Comparison of ENCODE assay signal across 1 cellular context in the genomic region with DNA sequence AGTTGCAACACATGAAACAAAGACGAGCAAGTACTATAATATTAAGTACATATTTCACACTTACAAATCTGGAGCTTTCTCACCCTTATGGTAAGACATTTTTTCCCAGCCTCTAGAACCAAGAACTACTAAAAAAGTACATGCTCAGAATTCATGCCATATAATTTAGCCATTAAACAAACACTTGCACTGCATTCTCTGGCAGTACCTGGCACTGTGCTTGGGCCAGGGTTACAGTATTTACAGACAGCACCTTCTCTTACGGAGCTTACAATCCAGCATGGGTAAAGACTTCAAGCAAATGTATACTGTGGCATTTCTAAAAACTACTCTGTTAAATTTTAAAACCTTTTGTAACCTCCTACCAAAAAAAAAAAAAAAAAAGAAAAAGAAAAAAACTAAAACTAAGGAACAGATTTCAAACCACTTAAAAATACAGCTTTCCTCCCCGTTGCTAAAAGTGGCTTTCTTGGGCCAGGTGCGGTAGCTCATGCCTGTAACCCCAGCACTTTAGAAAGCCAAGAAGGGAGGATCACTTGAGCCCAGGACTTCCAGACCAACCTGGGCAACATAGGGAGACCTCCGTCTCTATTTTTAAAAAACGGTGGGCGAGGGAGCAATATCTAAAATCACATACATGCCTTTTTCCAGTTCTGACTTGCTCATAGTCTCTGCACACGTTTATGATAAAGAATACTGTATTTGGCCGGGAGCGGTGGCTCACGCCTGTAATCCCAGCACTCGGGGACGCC.
TF ChIP-seq lines count a peak whose summit lies in the region.

No MANE protein-coding gene starts in this region.

TF ChIP-seq in GM23338, 12 proteins besides CTCF, POLR2A, EP300 and RAD21 (continued from another document):
- TF ChIP-seq, protein P1, sequence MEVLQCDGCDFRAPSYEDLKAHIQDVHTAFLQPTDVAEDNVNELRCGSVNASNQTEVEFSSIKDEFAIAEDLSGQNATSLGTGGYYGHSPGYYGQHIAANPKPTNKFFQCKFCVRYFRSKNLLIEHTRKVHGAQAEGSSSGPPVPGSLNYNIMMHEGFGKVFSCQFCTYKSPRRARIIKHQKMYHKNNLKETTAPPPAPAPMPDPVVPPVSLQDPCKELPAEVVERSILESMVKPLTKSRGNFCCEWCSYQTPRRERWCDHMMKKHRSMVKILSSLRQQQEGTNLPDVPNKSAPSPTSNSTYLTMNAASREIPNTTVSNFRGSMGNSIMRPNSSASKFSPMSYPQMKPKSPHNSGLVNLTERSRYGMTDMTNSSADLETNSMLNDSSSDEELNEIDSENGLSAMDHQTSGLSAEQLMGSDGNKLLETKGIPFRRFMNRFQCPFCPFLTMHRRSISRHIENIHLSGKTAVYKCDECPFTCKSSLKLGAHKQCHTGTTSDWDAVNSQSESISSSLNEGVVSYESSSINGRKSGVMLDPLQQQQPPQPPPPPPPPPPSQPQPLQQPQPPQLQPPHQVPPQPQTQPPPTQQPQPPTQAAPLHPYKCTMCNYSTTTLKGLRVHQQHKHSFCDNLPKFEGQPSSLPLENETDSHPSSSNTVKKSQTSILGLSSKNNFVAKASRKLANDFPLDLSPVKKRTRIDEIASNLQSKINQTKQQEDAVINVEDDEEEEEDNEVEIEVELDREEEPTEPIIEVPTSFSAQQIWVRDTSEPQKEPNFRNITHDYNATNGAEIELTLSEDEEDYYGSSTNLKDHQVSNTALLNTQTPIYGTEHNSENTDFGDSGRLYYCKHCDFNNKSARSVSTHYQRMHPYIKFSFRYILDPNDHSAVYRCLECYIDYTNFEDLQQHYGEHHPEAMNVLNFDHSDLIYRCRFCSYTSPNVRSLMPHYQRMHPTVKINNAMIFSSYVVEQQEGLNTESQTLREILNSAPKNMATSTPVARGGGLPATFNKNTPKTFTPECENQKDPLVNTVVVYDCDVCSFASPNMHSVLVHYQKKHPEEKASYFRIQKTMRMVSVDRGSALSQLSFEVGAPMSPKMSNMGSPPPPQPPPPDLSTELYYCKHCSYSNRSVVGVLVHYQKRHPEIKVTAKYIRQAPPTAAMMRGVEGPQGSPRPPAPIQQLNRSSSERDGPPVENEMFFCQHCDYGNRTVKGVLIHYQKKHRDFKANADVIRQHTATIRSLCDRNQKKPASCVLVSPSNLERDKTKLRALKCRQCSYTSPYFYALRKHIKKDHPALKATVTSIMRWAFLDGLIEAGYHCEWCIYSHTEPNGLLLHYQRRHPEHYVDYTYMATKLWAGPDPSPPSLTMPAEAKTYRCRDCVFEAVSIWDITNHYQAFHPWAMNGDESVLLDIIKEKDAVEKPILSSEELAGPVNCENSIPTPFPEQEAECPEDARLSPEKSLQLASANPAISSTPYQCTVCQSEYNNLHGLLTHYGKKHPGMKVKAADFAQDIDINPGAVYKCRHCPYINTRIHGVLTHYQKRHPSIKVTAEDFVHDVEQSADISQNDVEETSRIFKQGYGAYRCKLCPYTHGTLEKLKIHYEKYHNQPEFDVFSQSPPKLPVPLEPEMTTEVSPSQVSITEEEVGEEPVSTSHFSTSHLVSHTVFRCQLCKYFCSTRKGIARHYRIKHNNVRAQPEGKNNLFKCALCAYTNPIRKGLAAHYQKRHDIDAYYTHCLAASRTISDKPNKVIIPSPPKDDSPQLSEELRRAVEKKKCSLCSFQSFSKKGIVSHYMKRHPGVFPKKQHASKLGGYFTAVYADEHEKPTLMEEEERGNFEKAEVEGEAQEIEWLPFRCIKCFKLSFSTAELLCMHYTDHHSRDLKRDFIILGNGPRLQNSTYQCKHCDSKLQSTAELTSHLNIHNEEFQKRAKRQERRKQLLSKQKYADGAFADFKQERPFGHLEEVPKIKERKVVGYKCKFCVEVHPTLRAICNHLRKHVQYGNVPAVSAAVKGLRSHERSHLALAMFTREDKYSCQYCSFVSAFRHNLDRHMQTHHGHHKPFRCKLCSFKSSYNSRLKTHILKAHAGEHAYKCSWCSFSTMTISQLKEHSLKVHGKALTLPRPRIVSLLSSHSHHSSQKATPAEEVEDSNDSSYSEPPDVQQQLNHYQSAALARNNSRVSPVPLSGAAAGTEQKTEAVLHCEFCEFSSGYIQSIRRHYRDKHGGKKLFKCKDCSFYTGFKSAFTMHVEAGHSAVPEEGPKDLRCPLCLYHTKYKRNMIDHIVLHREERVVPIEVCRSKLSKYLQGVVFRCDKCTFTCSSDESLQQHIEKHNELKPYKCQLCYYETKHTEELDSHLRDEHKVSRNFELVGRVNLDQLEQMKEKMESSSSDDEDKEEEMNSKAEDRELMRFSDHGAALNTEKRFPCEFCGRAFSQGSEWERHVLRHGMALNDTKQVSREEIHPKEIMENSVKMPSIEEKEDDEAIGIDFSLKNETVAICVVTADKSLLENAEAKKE (CRISPR knock-in tag; IDR thresholded peaks at IDR 0.05) = no peak
- TF ChIP-seq EZH2 (IDR thresholded peaks at IDR 0.05; ENCODE audit: low read depth, unreplicated experiment) (no peak), STAT1 (IDR thresholded peaks at IDR 0.05; ENCODE audit: unreplicated experiment) (no peak), ZNF114 (CRISPR knock-in tag; IDR thresholded peaks at IDR 0.05) (no peak)
- TF ChIP-seq, protein P2, sequence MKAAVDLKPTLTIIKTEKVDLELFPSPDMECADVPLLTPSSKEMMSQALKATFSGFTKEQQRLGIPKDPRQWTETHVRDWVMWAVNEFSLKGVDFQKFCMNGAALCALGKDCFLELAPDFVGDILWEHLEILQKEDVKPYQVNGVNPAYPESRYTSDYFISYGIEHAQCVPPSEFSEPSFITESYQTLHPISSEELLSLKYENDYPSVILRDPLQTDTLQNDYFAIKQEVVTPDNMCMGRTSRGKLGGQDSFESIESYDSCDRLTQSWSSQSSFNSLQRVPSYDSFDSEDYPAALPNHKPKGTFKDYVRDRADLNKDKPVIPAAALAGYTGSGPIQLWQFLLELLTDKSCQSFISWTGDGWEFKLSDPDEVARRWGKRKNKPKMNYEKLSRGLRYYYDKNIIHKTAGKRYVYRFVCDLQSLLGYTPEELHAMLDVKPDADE (IDR thresholded peaks at IDR 0.05) = no peak
- TF ChIP-seq, protein P3, sequence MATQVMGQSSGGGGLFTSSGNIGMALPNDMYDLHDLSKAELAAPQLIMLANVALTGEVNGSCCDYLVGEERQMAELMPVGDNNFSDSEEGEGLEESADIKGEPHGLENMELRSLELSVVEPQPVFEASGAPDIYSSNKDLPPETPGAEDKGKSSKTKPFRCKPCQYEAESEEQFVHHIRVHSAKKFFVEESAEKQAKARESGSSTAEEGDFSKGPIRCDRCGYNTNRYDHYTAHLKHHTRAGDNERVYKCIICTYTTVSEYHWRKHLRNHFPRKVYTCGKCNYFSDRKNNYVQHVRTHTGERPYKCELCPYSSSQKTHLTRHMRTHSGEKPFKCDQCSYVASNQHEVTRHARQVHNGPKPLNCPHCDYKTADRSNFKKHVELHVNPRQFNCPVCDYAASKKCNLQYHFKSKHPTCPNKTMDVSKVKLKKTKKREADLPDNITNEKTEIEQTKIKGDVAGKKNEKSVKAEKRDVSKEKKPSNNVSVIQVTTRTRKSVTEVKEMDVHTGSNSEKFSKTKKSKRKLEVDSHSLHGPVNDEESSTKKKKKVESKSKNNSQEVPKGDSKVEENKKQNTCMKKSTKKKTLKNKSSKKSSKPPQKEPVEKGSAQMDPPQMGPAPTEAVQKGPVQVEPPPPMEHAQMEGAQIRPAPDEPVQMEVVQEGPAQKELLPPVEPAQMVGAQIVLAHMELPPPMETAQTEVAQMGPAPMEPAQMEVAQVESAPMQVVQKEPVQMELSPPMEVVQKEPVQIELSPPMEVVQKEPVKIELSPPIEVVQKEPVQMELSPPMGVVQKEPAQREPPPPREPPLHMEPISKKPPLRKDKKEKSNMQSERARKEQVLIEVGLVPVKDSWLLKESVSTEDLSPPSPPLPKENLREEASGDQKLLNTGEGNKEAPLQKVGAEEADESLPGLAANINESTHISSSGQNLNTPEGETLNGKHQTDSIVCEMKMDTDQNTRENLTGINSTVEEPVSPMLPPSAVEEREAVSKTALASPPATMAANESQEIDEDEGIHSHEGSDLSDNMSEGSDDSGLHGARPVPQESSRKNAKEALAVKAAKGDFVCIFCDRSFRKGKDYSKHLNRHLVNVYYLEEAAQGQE (IDR thresholded peaks at IDR 0.05; ENCODE audit: unreplicated experiment) = no peak
